In genomic region chr17:19669680-19670079, GRCh38 we compare ENCODE assay signal across 6 cellular contexts. TPM values are rescaled to one million over a fixed set of nuclear protein-coding genes. Genes with fewer than 3 reads are reported as not detected.
"Had no signal": no experiment of that assay in that cellular context is flagged by ENCODE, and none has a peak within 500 bp of the region (broad histone marks: within the 10 kb centered on the region; RNA-seq: fewer than 3 reads in every experiment).

No MANE protein-coding gene starts in this region.

RNA-seq across cellular contexts. Expression of gene SLC47A2, which starts 46.7 kb away (rescaled TPM):
- total RNA-seq: M059J, PC-3, Right ventricle myocardium inferior, SJCRH30, SK-MEL-5, T-cell had no signal
